9 cellular contexts compared by ENCODE assay signal in the genomic region with DNA sequence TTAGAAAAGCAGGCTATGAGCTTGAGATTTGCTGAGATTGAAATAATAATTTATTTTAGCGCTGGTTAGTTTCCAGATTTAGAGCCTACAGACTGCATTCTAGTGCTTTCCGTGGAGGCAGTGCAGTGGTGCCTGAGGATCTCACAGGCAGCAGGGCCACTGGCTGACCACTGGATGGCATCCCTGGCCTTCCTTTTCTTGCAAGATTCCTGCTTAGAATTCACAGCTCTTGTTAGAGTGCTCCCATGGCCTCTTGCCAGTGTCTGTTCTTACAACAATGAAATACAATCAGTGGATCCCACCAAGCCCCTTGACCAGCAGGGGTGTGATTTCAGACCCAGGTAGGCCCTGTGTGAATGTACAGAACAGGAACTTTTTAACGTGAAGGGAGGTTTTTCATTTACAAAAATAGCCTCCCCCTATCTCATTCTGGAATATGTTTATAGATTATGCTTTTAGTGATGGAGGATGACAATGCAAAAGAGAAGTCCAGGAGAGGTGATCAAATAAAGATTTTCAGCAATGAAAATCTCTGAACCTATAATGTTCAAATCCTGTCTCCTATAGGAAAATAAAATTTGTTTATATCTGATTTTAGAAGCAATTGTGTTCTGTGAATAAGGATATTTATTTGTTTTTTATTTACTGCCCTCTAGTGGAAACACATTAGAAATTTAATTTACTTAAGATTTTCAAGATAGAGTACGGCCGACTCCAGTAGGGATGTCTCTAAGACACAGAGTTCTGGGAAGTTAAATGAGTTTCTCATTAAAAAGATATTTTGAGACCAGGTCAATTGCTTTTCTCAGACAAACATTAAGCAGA.
DNase-seq lines count a peak whose midpoint lies in the region; ATAC-seq, FAIRE-seq and TF ChIP-seq lines count a peak whose summit lies in the region.
"Had no signal": no experiment of that assay in that cellular context is flagged by ENCODE, and none has a peak within 500 bp of the region (broad histone marks: within the 10 kb centered on the region; RNA-seq: fewer than 3 reads in every experiment).

No MANE protein-coding gene starts in this region.

- H3K4me3 ChIP-seq in heart left ventricle, result no peak overlapping the region
- H3K4me3 ChIP-seq in right atrium auricular region, result no peak overlapping the region
- H3K4me3 ChIP-seq: skin epidermis had no signal

- no peak for TF ChIP-seq POLR2A in heart left ventricle (IDR thresholded peaks at IDR 0.05)

- TF ChIP-seq CTCF in heart left ventricle (IDR thresholded peaks at IDR 0.05), result peak in 8 of 12 donors; percentile 13 to 37 (median 29)
- peak in 1 of 2 donors; percentile 37 for TF ChIP-seq CTCF in right atrium auricular region (IDR thresholded peaks at IDR 0.05)

- H3K27ac ChIP-seq in heart left ventricle (no peak overlapping the region), right atrium auricular region (no peak overlapping the region)
- H3K27ac ChIP-seq: skin epidermis had no signal

- WGBS in heart left ventricle, 4 donors, result 40 to 49% (median 46%) methylated on average over 5 of the region's 5 CpGs

- H3K27me3 ChIP-seq in heart left ventricle (peaks cover 0 to 6% (median 0%) of the 10 kb centered on the region in 9 donors), right atrium auricular region (no peaks in the 10 kb centered on the region)

- H3K9me3 ChIP-seq in heart left ventricle (no peaks in the 10 kb centered on the region), right atrium auricular region (no peaks in the 10 kb centered on the region)

- no peaks in the 10 kb centered on the region for H3K4me1 ChIP-seq in heart left ventricle
- no peaks in the 10 kb centered on the region for H3K4me1 ChIP-seq in right atrium auricular region

- H3K36me3 ChIP-seq in heart left ventricle (no peaks in the 10 kb centered on the region), right atrium auricular region (no peaks in the 10 kb centered on the region)

- ATAC-seq in heart left ventricle, result no peak

- intact Hi-C loops in heart left ventricle (cut with DNase I), result no loop called here

- DNase-seq in heart left ventricle (no peak), right atrium auricular region (ENCODE audit: low spot score) (no peak), RKO (ENCODE audit: low spot score) (peak; percentile 47), globus pallidus (ENCODE audit: low spot score) (peak; percentile 78), urothelium cell line (ENCODE audit: low spot score) (peak; percentile 33), NCI-H774 (lab: John Stamatoyannopoulos, UW) (no peak), NK-92 (lab: John Stamatoyannopoulos, UW; ENCODE audit: unreplicated experiment) (no peak)
- no peak for DNase-seq in activated naive CD4-positive, alpha-beta T cell (lab: John Stamatoyannopoulos, UW)

- no peak for FAIRE-seq in urothelium cell line (lab: Jason Lieb, UNC)

Comparison
In these comparisons a context has a peak if more than half of its experiments do, and no peak if none do; other contexts are left out.
1. DNase-seq: peak in RKO (single experiment), globus pallidus (single experiment) and urothelium cell line (single experiment); none in heart left ventricle (0 of 5), right atrium auricular region (single experiment), NCI-H774 (single experiment), activated naive CD4-positive, alpha-beta T cell (0 of 4) and NK-92 (single experiment).